8 cellular contexts compared by ENCODE assay signal in genomic region chr3:141940204-141940776, GRCh38.
A peak's percentile ranks its signal among the peaks of the same experiment; 100 is the strongest.
DNase-seq lines count a peak whose midpoint lies in the region; ATAC-seq and TF ChIP-seq lines count a peak whose summit lies in the region.

No MANE protein-coding gene starts in this region.

- no peaks in the 10 kb centered on the region for H3K36me3 ChIP-seq in Panc1 (ENCODE audit: control insufficient read depth, insufficient read depth, low read length)

- H3K27ac ChIP-seq in Panc1 (ENCODE audit: low read length) = peak overlapping the region; percentile 80

- no peaks in the 10 kb centered on the region for H3K9me3 ChIP-seq in Panc1 (ENCODE audit: control insufficient read depth, insufficient read depth, low read depth, low read length)

- intact Hi-C loops in Panc1 (cut with micrococcal nuclease; ENCODE audit: unreplicated experiment) = no loop called here

- peaks cover 31% of the 10 kb centered on the region for H3K4me1 ChIP-seq in Panc1 (ENCODE audit: control insufficient read depth, insufficient read depth, low read length)

- in situ Hi-C loops in Panc1 (cut with HindIII; ENCODE audit: low pct_unique_long_range_greater_than_20kb, low sequenced_read_pairs) = no loop called here

- no peaks in the 10 kb centered on the region for H3K27me3 ChIP-seq in Panc1 (ENCODE audit: control insufficient read depth, insufficient read depth, low read length)

- TF ChIP-seq CTCF in Panc1 (IDR thresholded peaks at IDR 0.05) (no peak), choroid plexus epithelial cell (conservative IDR thresholded peaks at IDR 0.05; ENCODE audit: low read depth, low read length) (no peak)

- H3K4me3 ChIP-seq in Panc1 (ENCODE audit: low read depth in 2 of 2, low read length in 2 of 2) = 0 out of 4 replicates have a peak overlapping the region, but pooled peaks of 1 of the 2 experiments have one; percentile 9
- no peak overlapping the region for H3K4me3 ChIP-seq in choroid plexus epithelial cell (ENCODE audit: low read depth, low read length)

- CTCF ChIA-PET in Panc1 (lab: Charles Lee) = no interaction called here

- BruUV-seq in Panc1 (replicated peaks; lab: Mats Ljungman, UMichigan) = no TSS peak

- ATAC-seq in Panc1 (peak; percentile 91), HG03175 (IDR thresholded peaks at IDR 0.05; ENCODE audit: unreplicated experiment) (no peak)

- DNase-seq in A172 (ENCODE audit: low spot score) (peak; percentile 99), GOT3 (lab: John Stamatoyannopoulos, UW) (peak; percentile 68), Panc1 (ENCODE audit: low read depth, low spot score) (peak; percentile 42), choroid plexus epithelial cell (ENCODE audit: low read depth) (peak; percentile 28), non-pigmented ciliary epithelial cell (ENCODE audit: low read depth) (peak; percentile 24), SKM-1 treated with dmso at 0.1 percent for 144 hours (lab: John Stamatoyannopoulos, UW; ENCODE audit: unreplicated experiment) (no peak), midbrain (lab: John Stamatoyannopoulos, UW) (no peak)

- POLR2A ChIA-PET in Panc1 (lab: Charles Lee) = no interaction called here

Comparison
In these comparisons a context has a peak if more than half of its experiments do, and no peak if none do; other contexts are left out.
1. DNase-seq: peak in A172 (single experiment), GOT3 (single experiment), Panc1 (single experiment), choroid plexus epithelial cell (single experiment) and non-pigmented ciliary epithelial cell (single experiment); none in SKM-1 treated with dmso at 0.1 percent for 144 hours (single experiment) and midbrain (single experiment).